15 cellular contexts compared by ENCODE assay signal in genomic region chr16:88195021-88195581, GRCh38.
DNase-seq lines count a peak whose midpoint lies in the region; ATAC-seq and TF ChIP-seq lines count a peak whose summit lies in the region.
"Had no signal": no experiment of that assay in that cellular context is flagged by ENCODE, and none has a peak within 500 bp of the region (broad histone marks: within the 10 kb centered on the region; RNA-seq: fewer than 3 reads in every experiment).

No MANE protein-coding gene starts in this region.

- no peak for TF ChIP-seq POLR2A in NB4 (IDR thresholded peaks at IDR 0.05; ENCODE audit: extremely low read depth, insufficient read length)
- no peak for TF ChIP-seq POLR2A in esophagus squamous epithelium (IDR thresholded peaks at IDR 0.05)

- no peak overlapping the region for H3K9ac ChIP-seq in BLaER1

- peak overlapping the region; percentile 55 for H3K4me2 ChIP-seq in BLaER1
- H3K4me2 ChIP-seq in OCI-LY7 (ENCODE audit: low read length), result no peak overlapping the region

- POLR2A ChIA-PET in OCI-LY7 (lab: Charles Lee), result no interaction called here

- H3K9me3 ChIP-seq in BLaER1, result no peaks in the 10 kb centered on the region
- no peaks in the 10 kb centered on the region for H3K9me3 ChIP-seq in esophagus squamous epithelium
- no peaks in the 10 kb centered on the region for H3K9me3 ChIP-seq in ascending aorta
- no peaks in the 10 kb centered on the region for H3K9me3 ChIP-seq in OCI-LY7 (ENCODE audit: low read length)
- H3K9me3 ChIP-seq: stomach had no signal

- H2AFZ ChIP-seq in OCI-LY7 (ENCODE audit: low read length), result no peak overlapping the region

- no TSS peak for BruUV-seq in OCI-LY7 (replicated peaks; lab: Mats Ljungman, UMichigan)

- peaks cover 33% of the 10 kb centered on the region for H3K4me1 ChIP-seq in BLaER1
- H3K4me1 ChIP-seq in esophagus squamous epithelium, result peaks cover 3 to 21% (median 7%) of the 10 kb centered on the region in 3 donors
- H3K4me1 ChIP-seq in ascending aorta, result no peaks in the 10 kb centered on the region
- H3K4me1 ChIP-seq in OCI-LY7 (ENCODE audit: insufficient read depth, low read length, poor library complexity, severe bottlenecking), result no peaks in the 10 kb centered on the region

- 51 to 70% methylated on average over 8 to 18 of the region's 20 CpGs for WGBS in esophagus squamous epithelium, 2 donors

- ATAC-seq in HG03432 (IDR thresholded peaks at IDR 0.05; ENCODE audit: unreplicated experiment), result no peak

- CTCF ChIA-PET in OCI-LY7 (lab: Charles Lee; ENCODE audit: unreplicated experiment), result no interaction called here

- TF ChIP-seq CTCF in NB4 (IDR thresholded peaks at IDR 0.05; ENCODE audit: low read depth, low read length), result no peak
- TF ChIP-seq CTCF in esophagus squamous epithelium (IDR thresholded peaks at IDR 0.05), result no peak
- no peak for TF ChIP-seq CTCF in ascending aorta (IDR thresholded peaks at IDR 0.05)
- no peak for TF ChIP-seq CTCF in OCI-LY7 (conservative IDR thresholded peaks at IDR 0.05; ENCODE audit: low read length)

- H3K36me3 ChIP-seq in BLaER1, result no peaks in the 10 kb centered on the region
- H3K36me3 ChIP-seq in esophagus squamous epithelium, result no peaks in the 10 kb centered on the region
- H3K36me3 ChIP-seq in ascending aorta, result no peaks in the 10 kb centered on the region
- H3K36me3 ChIP-seq in OCI-LY7 (ENCODE audit: insufficient read depth, low read length), result no peaks in the 10 kb centered on the region
- H3K36me3 ChIP-seq: stomach had no signal

- H3K27ac ChIP-seq in BLaER1, result no peak overlapping the region
- H3K27ac ChIP-seq in esophagus squamous epithelium, result peak overlapping the region; percentile 19 to 59 (median 43)
- H3K27ac ChIP-seq in ascending aorta, result no peak overlapping the region
- H3K27ac ChIP-seq in OCI-LY7 (ENCODE audit: low read depth, low read length, poor library complexity, severe bottlenecking), result no peak overlapping the region

- no peaks in the 10 kb centered on the region for H3K9me2 ChIP-seq in OCI-LY7 (ENCODE audit: insufficient read depth, low read length)

- DNase-seq in NB4 (ENCODE audit: low read depth), result peak; percentile 81
- DNase-seq in esophagus squamous epithelium (lab: John Stamatoyannopoulos, UW), result no peak
- DNase-seq in retina, result peak; percentile 77
- no peak for DNase-seq in stimulated activated naive CD4-positive, alpha-beta T cell (lab: John Stamatoyannopoulos, UW)
- no peak for DNase-seq in ascending aorta (ENCODE audit: low spot score in 2 of 2)
- DNase-seq in OCI-LY7 (ENCODE audit: low spot score), result no peak
- DNase-seq: activated CD4-positive, alpha-beta T cell treated with anti-CD3 and anti-CD28 coated beads for 48 hours; activated T-cell treated with anti-CD3 and anti-CD28 coated beads, Interleukin-2, amount 50 U/mL, for 48 hours; naive B cell; NCI-H187 treated with DMSO at 0.1 percent for 48 hours; NCI-H774; right cardiac atrium; stomach had no signal

- H3K27me3 ChIP-seq in BLaER1 (no peaks in the 10 kb centered on the region), esophagus squamous epithelium (peaks cover 0 to 38% (median 0%) of the 10 kb centered on the region in 4 donors), ascending aorta (no peaks in the 10 kb centered on the region)
- H3K27me3 ChIP-seq: stomach had no signal

- H4K20me1 ChIP-seq in BLaER1 (no peaks in the 10 kb centered on the region), OCI-LY7 (ENCODE audit: insufficient read depth, low read length) (no peaks in the 10 kb centered on the region)

- no peaks in the 10 kb centered on the region for H3K79me2 ChIP-seq in OCI-LY7 (ENCODE audit: insufficient read depth, low read depth, low read length)

- no peak overlapping the region for H3K4me3 ChIP-seq in BLaER1
- no peak overlapping the region for H3K4me3 ChIP-seq in NB4 (ENCODE audit: low read depth, low read length)
- H3K4me3 ChIP-seq in esophagus squamous epithelium, result no peak overlapping the region
- no peak overlapping the region for H3K4me3 ChIP-seq in ascending aorta
- H3K4me3 ChIP-seq in OCI-LY7 (ENCODE audit: low read depth, low read length, poor library complexity, severe bottlenecking), result no peak overlapping the region
- H3K4me3 ChIP-seq: stomach had no signal

- intact Hi-C loops in esophagus squamous epithelium (cut with DNase I) (loop anchor here (5.0 kb wide), 1 partner anchor 242 kb away; no protein-coding TSS in a partner anchor), ascending aorta (cut with DNase I) (loop anchor here (10.0 kb wide), 1 partner anchor 110 kb away; no protein-coding TSS in a partner anchor), OCI-LY7 (cut with micrococcal nuclease; ENCODE audit: unreplicated experiment) (no loop called here)

Comparison
In these comparisons a context has a peak if more than half of its experiments do, and no peak if none do; other contexts are left out.
1. H3K27ac ChIP-seq: peak in esophagus squamous epithelium (4 of 4); none in BLaER1 (single experiment), ascending aorta (0 of 2) and OCI-LY7 (single experiment).
2. DNase-seq: peak in NB4 (single experiment) and retina (single experiment); none in esophagus squamous epithelium (single experiment), stimulated activated naive CD4-positive, alpha-beta T cell (0 of 6), ascending aorta (0 of 2) and OCI-LY7 (single experiment).